8 cellular contexts compared by ENCODE assay signal in genomic region chr22:41801147-41801819, GRCh38. TPM values are rescaled to one million over a fixed set of nuclear protein-coding genes. Genes with fewer than 3 reads are reported as not detected.
DNase-seq lines count a peak whose midpoint lies in the region; ATAC-seq and TF ChIP-seq lines count a peak whose summit lies in the region.

No MANE protein-coding gene starts in this region.

- no peaks in the 10 kb centered on the region for H3K27me3 ChIP-seq in iPS-15b (ENCODE audit: control insufficient read depth, insufficient read depth, low read length)
- no peaks in the 10 kb centered on the region for H3K27me3 ChIP-seq in stomach

- H3K9me3 ChIP-seq in iPS-15b (ENCODE audit: control insufficient read depth, insufficient read depth, low read length): no peaks in the 10 kb centered on the region
- no peaks in the 10 kb centered on the region for H3K9me3 ChIP-seq in stomach

- H3K36me3 ChIP-seq in iPS-15b (ENCODE audit: control insufficient read depth, insufficient read depth, low read length) (peaks cover 2% of the 10 kb centered on the region), stomach (no peaks in the 10 kb centered on the region)

- CTCF ChIA-PET in activated B cell treated with CpG ODN at 0.5 μM for 24 hours (lab: Charles Lee): interaction anchor here (0.8 to 3.0 kb wide), 6 partner anchors 19 to 134 kb away, joined by 3 to 32 read pairs (median 3); partner anchors contain the start of gene MEI1

- peak overlapping the region; percentile 98 for H3K4me3 Mint-ChIP-seq in activated B cell treated with CpG ODN at 0.5 μM for 24 hours

- TF ChIP-seq CTCF in activated B cell treated with CpG ODN at 0.5 μM for 24 hours (IDR thresholded peaks at IDR 0.05) (no peak), stomach (IDR thresholded peaks at IDR 0.05) (no peak)

- H3K9ac ChIP-seq in iPS-15b (ENCODE audit: low read depth, low read length): peak overlapping the region; percentile 97

- H3K4me1 ChIP-seq in iPS-15b (ENCODE audit: control insufficient read depth, insufficient read depth, low read length): peaks cover 6% of the 10 kb centered on the region
- peaks cover 20 to 26% (median 24%) of the 10 kb centered on the region in 4 donors for H3K4me1 ChIP-seq in stomach

- POLR2A ChIA-PET in activated B cell treated with CpG ODN at 0.5 μM for 24 hours (lab: Charles Lee): interaction anchor here (0.9 to 4.0 kb wide), 21 partner anchors 9 to 354 kb away, joined by 3 to 175 read pairs (median 10); partner anchors contain the start of genes CENPM, DESI1, MEI1 and NDUFA6

- TF ChIP-seq POLR2A in stomach (IDR thresholded peaks at IDR 0.05): no peak

- peak overlapping the region; percentile 89 for H3K4me3 ChIP-seq in iPS-15b (ENCODE audit: low read depth, low read length)
- peak overlapping the region; percentile 71 to 95 (median 86) for H3K4me3 ChIP-seq in stomach

- H3K27ac Mint-ChIP-seq in activated B cell treated with CpG ODN at 0.5 μM for 24 hours: peak overlapping the region; percentile 97

- peak; percentile 6 for DNase-seq in NCI-H146 (lab: John Stamatoyannopoulos, UW)
- no peak for DNase-seq in NCI-H146 treated with DMSO at 0.1 percent for 48 hours (lab: John Stamatoyannopoulos, UW; ENCODE audit: unreplicated experiment)
- DNase-seq in activated B cell treated with CpG ODN at 0.5 μM for 24 hours: no peak
- DNase-seq in stomach: no peak
- DNase-seq in AML-193 (lab: John Stamatoyannopoulos, UW): no peak
- no peak for DNase-seq in NCI-H1092 (lab: John Stamatoyannopoulos, UW)

- intact Hi-C loops in activated B cell treated with CpG ODN at 0.5 μM for 24 hours (cut with micrococcal nuclease): loop anchor here (2.0 to 10.0 kb wide), 2 partner anchors 54 to 284 kb away; no protein-coding TSS in a partner anchor
- intact Hi-C loops in stomach (cut with DNase I; ENCODE audit: low total_unique reads): no loop called here

- no peaks in the 10 kb centered on the region for H3K27me3 Mint-ChIP-seq in activated B cell treated with CpG ODN at 0.5 μM for 24 hours

- peaks cover 3% of the 10 kb centered on the region for H3K36me3 Mint-ChIP-seq in activated B cell treated with CpG ODN at 0.5 μM for 24 hours (ENCODE audit: low read depth)

- peak overlapping the region; percentile 87 to 94 (median 90) for H3K27ac ChIP-seq in stomach

- H3K4me1 Mint-ChIP-seq in activated B cell treated with CpG ODN at 0.5 μM for 24 hours: peaks cover 34% of the 10 kb centered on the region

- WGBS in stomach, 5 donors: 10 to 19% (median 18%) methylated on average over 4 of the region's 4 CpGs

- H3K9me3 Mint-ChIP-seq in activated B cell treated with CpG ODN at 0.5 μM for 24 hours: no peaks in the 10 kb centered on the region

- ATAC-seq in activated B cell treated with CpG ODN at 0.5 μM for 24 hours (ENCODE audit: low read depth) (no peak), GM19328 (IDR thresholded peaks at IDR 0.05; ENCODE audit: unreplicated experiment) (no peak)

- no peak for TF ChIP-seq EP300 in stomach (IDR thresholded peaks at IDR 0.05)

RNA-seq across cellular contexts. Expression of gene CCDC134, which starts 0.8 kb away (rescaled TPM):
- total RNA-seq in activated B cell treated with CpG ODN at 0.5 μM for 24 hours: 9.2 and 13.2 TPM in 2 replicates
- 10 to 100 TPM in 2 of 5 donors, 1 to 10 TPM in 2, not detected in 1; 4.9 to 16.5 (median 12.1) TPM for total RNA-seq in stomach
- polyA plus RNA-seq in stomach: 1 to 10 TPM in 2 of 3 donors, not detected in 1; 1.6 to 2.5 TPM

RNA-seq across cellular contexts. Expression of gene SREBF2, which starts 31.6 kb away (rescaled TPM):
- total RNA-seq in activated B cell treated with CpG ODN at 0.5 μM for 24 hours (253 and 307 TPM in 2 replicates), stomach (100 to 1,000 TPM in 1 of 5 donors, 10 to 100 TPM in 4; 41.3 to 159 (median 91.7) TPM)
- 10 to 100 TPM; 12.2 to 48.7 (median 29.8) TPM for polyA plus RNA-seq in stomach
